1 cellular context compared by ENCODE assay signal in the genomic region with DNA sequence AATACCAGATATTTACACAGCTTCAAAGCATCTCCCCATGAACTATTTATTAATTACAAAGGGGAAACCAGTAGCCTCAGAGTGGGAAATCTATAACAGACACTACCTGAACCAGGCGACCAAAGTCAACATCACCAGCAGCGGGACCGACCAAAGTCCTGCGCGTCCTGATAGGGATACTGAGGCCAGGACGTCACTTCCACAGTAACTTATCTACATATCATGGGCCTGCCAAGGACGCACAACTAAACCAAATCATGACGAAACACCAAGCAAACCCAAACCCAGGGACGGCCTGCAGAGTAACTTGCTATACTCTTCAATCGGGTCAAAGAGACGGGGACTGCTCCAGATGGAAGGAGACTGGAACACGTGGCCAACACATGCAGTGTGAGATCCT.
TF ChIP-seq lines count a peak whose summit lies in the region.

No MANE protein-coding gene starts in this region.

TF ChIP-seq in K562, 482 proteins besides CTCF, POLR2A, EP300 and RAD21:
- TF ChIP-seq, protein P1, sequence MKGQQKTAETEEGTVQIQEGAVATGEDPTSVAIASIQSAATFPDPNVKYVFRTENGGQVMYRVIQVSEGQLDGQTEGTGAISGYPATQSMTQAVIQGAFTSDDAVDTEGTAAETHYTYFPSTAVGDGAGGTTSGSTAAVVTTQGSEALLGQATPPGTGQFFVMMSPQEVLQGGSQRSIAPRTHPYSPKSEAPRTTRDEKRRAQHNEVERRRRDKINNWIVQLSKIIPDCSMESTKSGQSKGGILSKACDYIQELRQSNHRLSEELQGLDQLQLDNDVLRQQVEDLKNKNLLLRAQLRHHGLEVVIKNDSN (CRISPR knock-in tag; IDR thresholded peaks at IDR 0.05) = peak; percentile 23; the same call in 1 of the 2 replicates
- TF ChIP-seq CREBBP (IDR thresholded peaks at IDR 0.05; ENCODE audit: low read depth, low read length) (no peak), CEBPG (CRISPR knock-in tag; IDR thresholded peaks at IDR 0.05) (0 out of 2 replicates have a peak, but pooled peaks have one; percentile 8), CEBPG (tag; conservative IDR thresholded peaks at IDR 0.05 in 1 of 2, IDR thresholded peaks at IDR 0.05 in 1 of 2) (no peak)
TF ChIP-seq in K562: peak in this region for 2.
